In the genomic region with DNA sequence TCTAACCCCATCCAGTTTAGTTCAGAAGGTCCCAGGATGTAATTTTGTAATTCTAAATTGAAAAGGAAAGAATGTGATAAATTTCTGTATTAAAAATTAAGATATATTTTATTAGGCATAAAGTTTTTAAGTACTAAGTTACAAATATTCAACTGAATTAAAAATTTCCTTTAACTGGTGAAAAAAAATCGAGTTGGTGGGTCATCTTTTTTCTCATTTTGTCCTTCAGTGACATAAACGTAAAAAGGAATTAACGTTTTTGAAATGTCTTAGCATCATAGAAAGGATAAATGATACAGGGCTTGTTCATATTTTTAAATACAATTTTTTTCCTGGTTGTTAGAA, we compare ENCODE assay signal across 14 cellular contexts.
A peak's percentile ranks its signal among the peaks of the same experiment; 100 is the strongest.
DNase-seq lines count a peak whose midpoint lies in the region; ATAC-seq, FAIRE-seq and TF ChIP-seq lines count a peak whose summit lies in the region.
"Had no signal": no experiment of that assay in that cellular context is flagged by ENCODE, and none has a peak within 500 bp of the region (broad histone marks: within the 10 kb centered on the region; RNA-seq: fewer than 3 reads in every experiment).

No MANE protein-coding gene starts in this region.

- no peak for TF ChIP-seq RAD21 in HepG2 (CRISPR knock-in tag; IDR thresholded peaks at IDR 0.05)

- in situ Hi-C loops in HepG2 (cut with HindIII; ENCODE audit: extremely low pct_ligation_motif_present, low pct_unique_long_range_greater_than_20kb), result loop anchor here (10.0 kb wide), 1 partner anchor 138 kb away; no protein-coding TSS in a partner anchor

- H3K79me2 ChIP-seq in HepG2 (ENCODE audit: insufficient read depth, low read length), result no peaks in the 10 kb centered on the region

- TF ChIP-seq EP300 in HepG2 (IDR thresholded peaks at IDR 0.05; ENCODE audit: low read depth in 2 of 2, low read length in 2 of 2) (no peak), HepG2 (CRISPR knock-in tag; IDR thresholded peaks at IDR 0.05; ENCODE audit: borderline replicate concordance) (no peak)

- DNase-seq in HepG2 (ENCODE audit: low spot score) (no peak), right lobe of liver (no peak), RWPE2 (ENCODE audit: low spot score) (no peak), kidney (no peak), type B pancreatic cell (ENCODE audit: extremely low spot score, unreplicated experiment) (no peak), GM03348 (ENCODE audit: low spot score) (no peak), NCI-H2196 (lab: John Stamatoyannopoulos, UW; ENCODE audit: unreplicated experiment) (no peak)
- DNase-seq: GOT3, SIG-M5 had no signal

- CTCF ChIA-PET in HepG2 (lab: Yijun Ruan, JAX; ENCODE audit: low intra/inter-chr PET ratio, low total read pairs), result interaction anchor here (1.2 to 1.8 kb wide), 5 partner anchors 140 to 228 kb away, joined by 3 to 12 read pairs (median 6); no protein-coding TSS in a partner anchor

- BruUV-seq in HepG2 (replicated peaks; lab: Mats Ljungman, UMichigan), result no TSS peak

- TF ChIP-seq POLR2A in HepG2 (IDR thresholded peaks at IDR 0.05; ENCODE audit: insufficient read depth in 1 of 2, low read depth in 2 of 2, low read length in 2 of 2) (no peak), right lobe of liver (IDR thresholded peaks at IDR 0.05) (no peak)

- intact Hi-C loops in HepG2 (cut with micrococcal nuclease; ENCODE audit: unreplicated experiment) (loop anchor here (1.0 to 5.0 kb wide), 3 partner anchors 141 to 230 kb away; no protein-coding TSS in a partner anchor), right lobe of liver (cut with DNase I) (no loop called here), kidney (cut with DNase I) (no loop called here)

- no peaks in the 10 kb centered on the region for H3K36me3 Mint-ChIP-seq in type B pancreatic cell

- H3K9me3 Mint-ChIP-seq in type B pancreatic cell, result no peaks in the 10 kb centered on the region
- H3K9me3 Mint-ChIP-seq: CD4-positive, alpha-beta T cell; IgD-negative memory B cell had no signal

- ATAC-seq in HepG2 (no peak), right lobe of liver (no peak), RWPE2 (ENCODE audit: low read depth) (no peak), HG03469 (IDR thresholded peaks at IDR 0.05; ENCODE audit: unreplicated experiment) (no peak)

- no peaks in the 10 kb centered on the region for H3K4me1 ChIP-seq in HepG2 (ENCODE audit: insufficient read depth, low read length)
- H3K4me1 ChIP-seq in right lobe of liver, result no peaks in the 10 kb centered on the region
- no peaks in the 10 kb centered on the region for H3K4me1 ChIP-seq in RWPE2 (ENCODE audit: insufficient read depth, poor library complexity, severe bottlenecking)
- H3K4me1 ChIP-seq in kidney (ENCODE audit: control insufficient read depth in 1 of 2, insufficient read depth in 1 of 2, low read depth in 1 of 2, low read length in 2 of 2), result no peaks in the 10 kb centered on the region
- H3K4me1 ChIP-seq: Caco-2 had no signal

- peaks cover 22% of the 10 kb centered on the region for H3K4me1 Mint-ChIP-seq in type B pancreatic cell (ENCODE audit: unreplicated experiment)

- H3K4me3 ChIP-seq in HepG2 (replicated peaks in 1 of 3; ENCODE audit: insufficient read depth in 1 of 3, low read depth in 2 of 3, low read length in 3 of 3), result no peak overlapping the region
- no peak overlapping the region for H3K4me3 ChIP-seq in right lobe of liver
- no peak overlapping the region for H3K4me3 ChIP-seq in RWPE2 (ENCODE audit: severe bottlenecking)
- H3K4me3 ChIP-seq in kidney (ENCODE audit: low read length in 2 of 2), result no peak overlapping the region

- H3K27me3 ChIP-seq in HepG2 (ENCODE audit: control insufficient read depth in 1 of 2, insufficient read depth in 2 of 2, low read length in 2 of 2), result no peaks in the 10 kb centered on the region
- H3K27me3 ChIP-seq in right lobe of liver, result no peaks in the 10 kb centered on the region
- H3K27me3 ChIP-seq in RWPE2 (ENCODE audit: insufficient read depth, poor library complexity, severe bottlenecking), result no peaks in the 10 kb centered on the region
- H3K27me3 ChIP-seq: BE2C had no signal

- TF ChIP-seq CTCF in HepG2 (CRISPR knock-in tag; IDR thresholded peaks at IDR 0.05) (no peak), right lobe of liver (IDR thresholded peaks at IDR 0.05) (no peak), RWPE2 (IDR thresholded peaks at IDR 0.05; ENCODE audit: poor library complexity, severe bottlenecking) (peak; percentile 51), kidney (IDR thresholded peaks at IDR 0.05; ENCODE audit: borderline replicate concordance, extremely low read depth, insufficient read depth) (no peak), type B pancreatic cell (conservative IDR thresholded peaks at IDR 0.05) (no peak)

- no peak overlapping the region for H3K4me3 Mint-ChIP-seq in type B pancreatic cell
- H3K4me3 Mint-ChIP-seq: CD4-positive, alpha-beta T cell; IgD-negative memory B cell had no signal

- no peak overlapping the region for H3K4me2 ChIP-seq in HepG2 (ENCODE audit: low read depth, low read length)

- 40% methylated on average over 3 of the region's 3 CpGs for WGBS in HepG2 (ENCODE audit: low lambda C conversion rate)
- 56% methylated on average over 3 of the region's 3 CpGs for WGBS in right lobe of liver (ENCODE audit: insufficient coverage, low coverage, low lambda C conversion rate, missing lambda C conversion rate)

- peak overlapping the region; percentile 49 for H3K27ac Mint-ChIP-seq in type B pancreatic cell
- H3K27ac Mint-ChIP-seq: CD4-positive, alpha-beta T cell had no signal

- FAIRE-seq in HepG2 (lab: Jason Lieb, UNC), result no peak
- peak; percentile 77 for FAIRE-seq in kidney (lab: Jason Lieb, UNC)

- H3K27ac ChIP-seq in HepG2 (ENCODE audit: extremely low read length, insufficient read depth, low read length) (no peak overlapping the region), right lobe of liver (no peak overlapping the region), RWPE2 (ENCODE audit: poor library complexity, severe bottlenecking) (no peak overlapping the region), kidney (ENCODE audit: low read depth in 2 of 2, low read length in 2 of 2) (no peak overlapping the region)

- H2AFZ ChIP-seq in HepG2 (ENCODE audit: low read length), result no peak overlapping the region

- H3K9ac ChIP-seq in HepG2 (ENCODE audit: insufficient read depth, low read depth, low read length) (no peak overlapping the region), kidney (ENCODE audit: low read length in 2 of 2) (no peak overlapping the region)

- no peaks in the 10 kb centered on the region for H4K20me1 ChIP-seq in HepG2 (ENCODE audit: insufficient read depth, low read length)

- POLR2A ChIA-PET in HepG2 (lab: Yijun Ruan, JAX), result interaction anchor here (1.0 kb wide), 1 partner anchor 141 kb away, joined by 4 read pairs; no protein-coding TSS in a partner anchor

- H3K36me3 ChIP-seq in HepG2 (replicated peaks in 1 of 2; ENCODE audit: control insufficient read depth in 1 of 2, insufficient read depth in 2 of 2, low read length in 2 of 2) (no peaks in the 10 kb centered on the region), right lobe of liver (no peaks in the 10 kb centered on the region), RWPE2 (ENCODE audit: low read depth) (no peaks in the 10 kb centered on the region), kidney (ENCODE audit: control insufficient read depth in 1 of 2, insufficient read depth in 2 of 2, low read length in 2 of 2) (no peaks in the 10 kb centered on the region)
- H3K36me3 ChIP-seq: BE2C had no signal

- H3K27me3 Mint-ChIP-seq in type B pancreatic cell, result peaks cover 4% of the 10 kb centered on the region
- H3K27me3 Mint-ChIP-seq: CD4-positive, alpha-beta T cell; IgD-negative memory B cell had no signal

- no peaks in the 10 kb centered on the region for H3K9me3 ChIP-seq in HepG2 (ENCODE audit: low read length)
- H3K9me3 ChIP-seq in right lobe of liver, result no peaks in the 10 kb centered on the region
- no peaks in the 10 kb centered on the region for H3K9me3 ChIP-seq in RWPE2 (ENCODE audit: severe bottlenecking)
- no peaks in the 10 kb centered on the region for H3K9me3 ChIP-seq in kidney (ENCODE audit: control insufficient read depth in 1 of 2, low read length in 2 of 2)
- H3K9me3 ChIP-seq: BE2C, Caco-2 had no signal

TF ChIP-seq in HepG2, 621 proteins besides CTCF, POLR2A, EP300 and RAD21 (continues in another document):
- TF ChIP-seq SALL1 (CRISPR knock-in tag; IDR thresholded peaks at IDR 0.05) (no peak), SMARCC2 (IDR thresholded peaks at IDR 0.05) (no peak), THYN1 (CRISPR knock-in tag; IDR thresholded peaks at IDR 0.05; ENCODE audit: borderline replicate concordance, low read depth) (no peak), GFI1 (CRISPR knock-in tag; IDR thresholded peaks at IDR 0.05; ENCODE audit: borderline replicate concordance) (no peak), KAT7 (CRISPR knock-in tag; IDR thresholded peaks at IDR 0.05; ENCODE audit: borderline replicate concordance) (no peak), ZSCAN29 (CRISPR knock-in tag; conservative IDR thresholded peaks at IDR 0.05) (no peak), KDM3A (CRISPR knock-in tag; IDR thresholded peaks at IDR 0.05; ENCODE audit: low read depth) (no peak), ZNF558 (CRISPR knock-in tag; IDR thresholded peaks at IDR 0.05; ENCODE audit: borderline replicate concordance) (no peak), NR2F6 (IDR thresholded peaks at IDR 0.05) (peak; percentile 19; the same call in 1 of the 2 replicates), NR2F6 (CRISPR knock-in tag; IDR thresholded peaks at IDR 0.05) (no peak), HNRNPH1 (optimal IDR thresholded peaks at IDR 0.05; ENCODE audit: low read depth, low read length) (no peak), NR2F1 (CRISPR knock-in tag; IDR thresholded peaks at IDR 0.05) (0 out of 4 replicates have a peak, but pooled peaks of 1 of the 2 experiments have one; percentile 4)
- TF ChIP-seq, protein P1, sequence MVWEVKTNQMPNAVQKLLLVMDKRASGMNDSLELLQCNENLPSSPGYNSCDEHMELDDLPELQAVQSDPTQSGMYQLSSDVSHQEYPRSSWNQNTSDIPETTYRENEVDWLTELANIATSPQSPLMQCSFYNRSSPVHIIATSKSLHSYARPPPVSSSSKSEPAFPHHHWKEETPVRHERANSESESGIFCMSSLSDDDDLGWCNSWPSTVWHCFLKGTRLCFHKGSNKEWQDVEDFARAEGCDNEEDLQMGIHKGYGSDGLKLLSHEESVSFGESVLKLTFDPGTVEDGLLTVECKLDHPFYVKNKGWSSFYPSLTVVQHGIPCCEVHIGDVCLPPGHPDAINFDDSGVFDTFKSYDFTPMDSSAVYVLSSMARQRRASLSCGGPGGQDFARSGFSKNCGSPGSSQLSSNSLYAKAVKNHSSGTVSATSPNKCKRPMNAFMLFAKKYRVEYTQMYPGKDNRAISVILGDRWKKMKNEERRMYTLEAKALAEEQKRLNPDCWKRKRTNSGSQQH (CRISPR knock-in tag; IDR thresholded peaks at IDR 0.05; ENCODE audit: low read depth), result no peak
- TF ChIP-seq, protein P2, sequence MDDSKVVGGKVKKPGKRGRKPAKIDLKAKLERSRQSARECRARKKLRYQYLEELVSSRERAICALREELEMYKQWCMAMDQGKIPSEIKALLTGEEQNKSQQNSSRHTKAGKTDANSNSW (CRISPR knock-in tag; IDR thresholded peaks at IDR 0.05; ENCODE audit: borderline replicate concordance), result no peak
